ENCODE assay signal across 8 cellular contexts in the genomic region with DNA sequence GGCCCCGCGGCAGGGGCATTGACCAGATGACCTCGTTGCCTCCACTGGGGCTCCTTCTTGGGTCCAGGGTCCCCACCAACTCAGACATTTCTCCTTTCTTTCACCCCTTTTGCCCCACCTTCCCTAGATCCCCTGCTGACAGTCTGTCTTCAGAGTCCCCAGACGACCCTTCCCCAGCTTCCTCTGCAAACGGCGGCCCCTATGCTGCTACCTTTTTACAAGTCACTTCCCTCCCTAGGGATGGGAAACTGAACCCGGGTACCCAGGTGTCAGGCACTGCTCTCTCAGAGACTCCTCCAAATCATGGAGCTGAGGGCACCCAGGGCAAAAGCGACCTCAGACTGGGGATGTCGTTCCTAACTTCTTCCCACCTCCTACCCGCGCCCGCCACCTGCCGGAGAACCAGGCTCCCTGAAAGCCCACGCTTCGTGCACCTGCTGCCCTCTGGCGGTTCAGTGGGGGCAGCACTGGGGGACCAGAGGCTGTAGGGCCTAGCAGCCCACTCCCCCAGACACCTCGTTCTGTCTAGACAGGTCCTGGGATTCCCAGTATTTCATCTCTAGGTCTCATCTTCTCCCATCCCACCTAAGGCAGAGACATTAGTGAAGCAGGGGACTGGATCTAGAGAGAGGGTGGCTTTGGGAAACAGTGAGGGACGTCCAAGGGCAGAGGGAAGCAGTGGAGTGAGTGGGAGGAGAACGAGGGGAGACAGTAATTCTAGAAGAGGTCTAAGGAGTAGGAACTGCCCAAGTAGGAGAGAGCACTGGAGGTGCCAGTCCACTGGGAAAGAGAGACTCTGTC. TPM values are rescaled to one million over a fixed set of nuclear protein-coding genes. Genes with fewer than 3 reads are reported as not detected.
DNase-seq lines count a peak whose midpoint lies in the region; ATAC-seq and TF ChIP-seq lines count a peak whose summit lies in the region.

No MANE protein-coding gene starts in this region.

- H3K36me3 Mint-ChIP-seq in IgD-negative memory B cell, result peaks cover 4% of the 10 kb centered on the region
- no peaks in the 10 kb centered on the region for H3K36me3 Mint-ChIP-seq in activated T-helper 17 cell treated with anti-CD3 and anti-CD28 coated beads, Interleukin-2, amount 50 U/mL, for 72 hours (ENCODE audit: low read depth)
- no peaks in the 10 kb centered on the region for H3K36me3 Mint-ChIP-seq in natural killer cell treated with Interleukin-12 subunit alpha and Interleukin-12 subunit beta and Interleukin-15 and Interleukin-18, amount 100 ng/mL, for 72 hours
- no peaks in the 10 kb centered on the region for H3K36me3 Mint-ChIP-seq in stimulated activated memory B cell treated with anti-CD40 and anti-IgM and Interleukin-4, amounts not matched to agents 10 μg/mL and 1 μg/mL and 100 μg/mL, for 72 hours

- intact Hi-C loops in Panc1 (cut with micrococcal nuclease; ENCODE audit: unreplicated experiment), result no loop called here

- no peaks in the 10 kb centered on the region for H3K9me3 ChIP-seq in Panc1 (ENCODE audit: control insufficient read depth, insufficient read depth, low read depth, low read length)

- DNase-seq in C1 segment of cervical spinal cord (lab: John Stamatoyannopoulos, UW), result peak; percentile 23 to 88 (median 72)
- peak; percentile 94 for DNase-seq in GM20000 (ENCODE audit: low spot score)
- peak; percentile 73 for DNase-seq in Panc1 (ENCODE audit: low read depth, low spot score)
- DNase-seq in fibroblast of peridontal ligament (ENCODE audit: extremely low read depth), result peak; percentile 76
- DNase-seq in natural killer cell treated with Interleukin-12 subunit alpha and Interleukin-12 subunit beta and Interleukin-15 and Interleukin-18, amount 100 ng/mL, for 72 hours (ENCODE audit: low spot score), result peak; percentile 88

- peak overlapping the region in 3 of 4 donors; percentile 44 to 83 (median 51) for H3K4me3 Mint-ChIP-seq in IgD-negative memory B cell
- peak overlapping the region; percentile 49 for H3K4me3 Mint-ChIP-seq in activated T-helper 17 cell treated with anti-CD3 and anti-CD28 coated beads, Interleukin-2, amount 50 U/mL, for 72 hours
- H3K4me3 Mint-ChIP-seq in natural killer cell treated with Interleukin-12 subunit alpha and Interleukin-12 subunit beta and Interleukin-15 and Interleukin-18, amount 100 ng/mL, for 72 hours, result no peak overlapping the region
- H3K4me3 Mint-ChIP-seq in stimulated activated memory B cell treated with anti-CD40 and anti-IgM and Interleukin-4, amounts not matched to agents 10 μg/mL and 1 μg/mL and 100 μg/mL, for 72 hours, result peak overlapping the region; percentile 22

- peak overlapping the region; percentile 64; the same call in 1 of the 2 replicates for H3K27ac ChIP-seq in Panc1 (ENCODE audit: low read length)

- no peaks in the 10 kb centered on the region for H3K9me3 Mint-ChIP-seq in IgD-negative memory B cell
- no peaks in the 10 kb centered on the region for H3K9me3 Mint-ChIP-seq in activated T-helper 17 cell treated with anti-CD3 and anti-CD28 coated beads, Interleukin-2, amount 50 U/mL, for 72 hours
- no peaks in the 10 kb centered on the region for H3K9me3 Mint-ChIP-seq in natural killer cell treated with Interleukin-12 subunit alpha and Interleukin-12 subunit beta and Interleukin-15 and Interleukin-18, amount 100 ng/mL, for 72 hours
- H3K9me3 Mint-ChIP-seq in stimulated activated memory B cell treated with anti-CD40 and anti-IgM and Interleukin-4, amounts not matched to agents 10 μg/mL and 1 μg/mL and 100 μg/mL, for 72 hours, result no peaks in the 10 kb centered on the region

- H3K27ac Mint-ChIP-seq in IgD-negative memory B cell, result no peak overlapping the region
- H3K27ac Mint-ChIP-seq in activated T-helper 17 cell treated with anti-CD3 and anti-CD28 coated beads, Interleukin-2, amount 50 U/mL, for 72 hours, result peak overlapping the region; percentile 53
- H3K27ac Mint-ChIP-seq in natural killer cell treated with Interleukin-12 subunit alpha and Interleukin-12 subunit beta and Interleukin-15 and Interleukin-18, amount 100 ng/mL, for 72 hours, result no peak overlapping the region
- H3K27ac Mint-ChIP-seq in stimulated activated memory B cell treated with anti-CD40 and anti-IgM and Interleukin-4, amounts not matched to agents 10 μg/mL and 1 μg/mL and 100 μg/mL, for 72 hours, result peak overlapping the region; percentile 25

- CTCF ChIA-PET in Panc1 (lab: Charles Lee), result interaction anchor here (0.6 to 2.4 kb wide), 11 partner anchors 8 to 210 kb away, joined by 3 to 26 read pairs (median 3); no protein-coding TSS in a partner anchor

- BruUV-seq in Panc1 (replicated peaks; lab: Mats Ljungman, UMichigan), result no TSS peak

- peak overlapping the region; percentile 44 to 64 for H3K4me3 ChIP-seq in Panc1 (ENCODE audit: low read depth in 2 of 2, low read length in 2 of 2)

- in situ Hi-C loops in Panc1 (cut with HindIII; ENCODE audit: low pct_unique_long_range_greater_than_20kb, low sequenced_read_pairs), result no loop called here

- H3K36me3 ChIP-seq in Panc1 (ENCODE audit: control insufficient read depth, insufficient read depth, low read length), result no peaks in the 10 kb centered on the region

- POLR2A ChIA-PET in Panc1 (lab: Charles Lee), result no interaction called here

- peaks cover 14 to 22% (median 15%) of the 10 kb centered on the region in 3 donors for H3K4me1 Mint-ChIP-seq in IgD-negative memory B cell
- H3K4me1 Mint-ChIP-seq in activated T-helper 17 cell treated with anti-CD3 and anti-CD28 coated beads, Interleukin-2, amount 50 U/mL, for 72 hours, result peaks cover 4% of the 10 kb centered on the region
- peaks cover 9 to 14% of the 10 kb centered on the region in 2 donors for H3K4me1 Mint-ChIP-seq in natural killer cell treated with Interleukin-12 subunit alpha and Interleukin-12 subunit beta and Interleukin-15 and Interleukin-18, amount 100 ng/mL, for 72 hours (ENCODE audit: low read depth in 2 of 2)
- peaks cover 39% of the 10 kb centered on the region for H3K4me1 Mint-ChIP-seq in stimulated activated memory B cell treated with anti-CD40 and anti-IgM and Interleukin-4, amounts not matched to agents 10 μg/mL and 1 μg/mL and 100 μg/mL, for 72 hours

- ATAC-seq in Panc1, result peak; percentile 93
- ATAC-seq in activated T-helper 17 cell treated with anti-CD3 and anti-CD28 coated beads, Interleukin-2, amount 50 U/mL, for 72 hours (replicated peaks), result peak; percentile 76
- peak; percentile 87 to 93 for ATAC-seq in natural killer cell treated with Interleukin-12 subunit alpha and Interleukin-12 subunit beta and Interleukin-15 and Interleukin-18, amount 100 ng/mL, for 72 hours
- ATAC-seq in stimulated activated memory B cell treated with anti-CD40 and anti-IgM and Interleukin-4, amounts not matched to agents 10 μg/mL and 1 μg/mL and 100 μg/mL, for 72 hours, result peak; percentile 83

- TF ChIP-seq CTCF in GM20000 (IDR thresholded peaks at IDR 0.05; ENCODE audit: extremely low read depth, missing control alignments) (peak; percentile 100), Panc1 (IDR thresholded peaks at IDR 0.05) (peak; percentile 100)

- no peaks in the 10 kb centered on the region for H3K27me3 ChIP-seq in Panc1 (ENCODE audit: control insufficient read depth, insufficient read depth, low read length)

- H3K27me3 Mint-ChIP-seq in IgD-negative memory B cell, result peaks cover 3% of the 10 kb centered on the region
- no peaks in the 10 kb centered on the region for H3K27me3 Mint-ChIP-seq in activated T-helper 17 cell treated with anti-CD3 and anti-CD28 coated beads, Interleukin-2, amount 50 U/mL, for 72 hours
- no peaks in the 10 kb centered on the region for H3K27me3 Mint-ChIP-seq in natural killer cell treated with Interleukin-12 subunit alpha and Interleukin-12 subunit beta and Interleukin-15 and Interleukin-18, amount 100 ng/mL, for 72 hours
- H3K27me3 Mint-ChIP-seq in stimulated activated memory B cell treated with anti-CD40 and anti-IgM and Interleukin-4, amounts not matched to agents 10 μg/mL and 1 μg/mL and 100 μg/mL, for 72 hours, result no peaks in the 10 kb centered on the region

- H3K4me1 ChIP-seq in Panc1 (ENCODE audit: control insufficient read depth, insufficient read depth, low read length), result peaks cover 2% of the 10 kb centered on the region; the same call in 1 of the 2 replicates

RNA-seq across cellular contexts. Expression of a gene that starts 4.9 kb away (rescaled TPM):
- polyA plus RNA-seq in IgD-negative memory B cell, result 4.2 TPM
- 5.9 TPM for total RNA-seq in Panc1 (2021; ENCODE audit: unreplicated experiment)
- 10.0 TPM for polyA plus RNA-seq in Panc1 (2012; ENCODE audit: insufficient read length)
- total RNA-seq in activated T-helper 17 cell treated with anti-CD3 and anti-CD28 coated beads, Interleukin-2, amount 50 U/mL, for 72 hours, result 1 to 10 TPM in 1 of 2 donors, under 1 TPM in 1; 0.48 to 2.6 TPM
- total RNA-seq in natural killer cell treated with Interleukin-12 subunit alpha and Interleukin-12 subunit beta and Interleukin-15 and Interleukin-18, amount 100 ng/mL, for 72 hours, result 1 to 10 TPM; 1.1 to 1.5 TPM

RNA-seq across cellular contexts. Expression of a gene that starts 15.3 kb away (rescaled TPM):
- polyA plus RNA-seq in IgD-negative memory B cell, result not detected
- total RNA-seq in Panc1 (2021; ENCODE audit: unreplicated experiment), result not detected
- not detected for polyA plus RNA-seq in Panc1 (2012; ENCODE audit: insufficient read length)
- 1 to 10 TPM in 1 of 2 donors, under 1 TPM in 1; 0.24 to 2.2 TPM for total RNA-seq in activated T-helper 17 cell treated with anti-CD3 and anti-CD28 coated beads, Interleukin-2, amount 50 U/mL, for 72 hours
- total RNA-seq in natural killer cell treated with Interleukin-12 subunit alpha and Interleukin-12 subunit beta and Interleukin-15 and Interleukin-18, amount 100 ng/mL, for 72 hours, result 10 to 100 TPM; 23.5 to 91.5 TPM

RNA-seq across cellular contexts. Expression of a gene that starts 39.5 kb away (rescaled TPM):
- polyA plus RNA-seq in IgD-negative memory B cell, result 1.6 TPM
- 75.8 TPM for total RNA-seq in Panc1 (2021; ENCODE audit: unreplicated experiment)
- polyA plus RNA-seq in Panc1 (2012; ENCODE audit: insufficient read length), result 110 TPM
- total RNA-seq in activated T-helper 17 cell treated with anti-CD3 and anti-CD28 coated beads, Interleukin-2, amount 50 U/mL, for 72 hours, result 100 to 1,000 TPM in 1 of 2 donors, 10 to 100 TPM in 1; 29.9 to 211 TPM
- total RNA-seq in natural killer cell treated with Interleukin-12 subunit alpha and Interleukin-12 subunit beta and Interleukin-15 and Interleukin-18, amount 100 ng/mL, for 72 hours, result 10 to 100 TPM; 31.8 to 32.1 TPM

RNA-seq across cellular contexts. Expression of a gene that starts 54.7 kb away (rescaled TPM):
- polyA plus RNA-seq in IgD-negative memory B cell, result 135 TPM
- total RNA-seq in Panc1 (2021; ENCODE audit: unreplicated experiment), result 175 TPM
- 147 TPM for polyA plus RNA-seq in Panc1 (2012; ENCODE audit: insufficient read length)
- 10 to 100 TPM; 75.4 to 86.8 TPM for total RNA-seq in activated T-helper 17 cell treated with anti-CD3 and anti-CD28 coated beads, Interleukin-2, amount 50 U/mL, for 72 hours
- 100 to 1,000 TPM; 111 to 158 TPM for total RNA-seq in natural killer cell treated with Interleukin-12 subunit alpha and Interleukin-12 subunit beta and Interleukin-15 and Interleukin-18, amount 100 ng/mL, for 72 hours

Comparison
In these comparisons a context has a peak if more than half of its experiments do, and no peak if none do; other contexts are left out.
1. Peak in every context shown above with its lines: DNase-seq, ATAC-seq, H3K4me3 ChIP-seq and H3K27ac ChIP-seq.
2. H3K27ac Mint-ChIP-seq: peak in activated T-helper 17 cell treated with anti-CD3 and anti-CD28 coated beads, Interleukin-2, amount 50 U/mL, for 72 hours (single experiment) and stimulated activated memory B cell treated with anti-CD40 and anti-IgM and Interleukin-4, amounts not matched to agents 10 μg/mL and 1 μg/mL and 100 μg/mL, for 72 hours (single experiment); none in IgD-negative memory B cell (0 of 3) and natural killer cell treated with Interleukin-12 subunit alpha and Interleukin-12 subunit beta and Interleukin-15 and Interleukin-18, amount 100 ng/mL, for 72 hours (0 of 2).
3. RNA of a gene that starts 15.3 kb away (total RNA-seq): 23.5 to 91.5 TPM in natural killer cell treated with Interleukin-12 subunit alpha and Interleukin-12 subunit beta and Interleukin-15 and Interleukin-18, amount 100 ng/mL, for 72 hours; 0.24 to 2.2 TPM in activated T-helper 17 cell treated with anti-CD3 and anti-CD28 coated beads, Interleukin-2, amount 50 U/mL, for 72 hours and not detected in Panc1 (single experiment); every median in the first group is over 4 times any median in the second.